Comparison of ENCODE assay signal across 9 cellular contexts in the genomic region with DNA sequence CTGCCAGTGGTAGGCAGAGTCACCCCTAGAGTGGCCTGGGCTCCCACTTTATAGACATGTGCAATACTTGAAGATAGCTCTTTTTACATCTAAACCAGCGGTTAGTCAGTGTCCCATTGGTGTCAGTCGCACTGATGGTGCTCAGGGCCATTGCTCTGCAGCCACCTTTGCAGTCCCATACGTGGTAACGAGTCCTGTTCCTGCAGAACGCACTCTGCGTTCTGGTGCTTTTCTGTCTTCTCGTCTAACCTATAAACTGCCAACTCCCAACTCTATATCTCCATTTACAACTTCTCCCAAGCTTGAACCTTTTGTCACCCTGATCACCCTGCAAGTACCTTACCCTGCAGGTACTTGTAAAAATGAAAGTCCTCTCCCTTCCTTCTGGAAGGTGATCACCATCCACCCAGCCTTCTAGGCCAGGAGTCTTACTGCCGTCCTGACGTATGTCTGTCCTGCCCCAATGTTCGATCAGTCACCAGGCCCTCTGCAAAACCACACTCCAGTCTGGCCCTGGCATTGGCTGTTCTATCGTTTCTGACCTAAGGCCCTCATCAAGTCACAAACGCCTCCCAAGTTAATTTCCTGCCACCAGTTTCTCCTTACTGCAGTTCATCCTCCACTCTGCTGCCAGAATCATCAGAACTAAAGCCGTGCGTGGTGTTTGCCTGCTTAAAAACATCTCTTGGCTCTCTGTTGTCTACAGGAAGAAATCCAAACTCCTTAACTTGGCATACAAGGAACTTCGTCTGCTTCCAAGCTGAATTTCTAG. TPM values are rescaled to one million over a fixed set of nuclear protein-coding genes. Genes with fewer than 3 reads are reported as not detected.
DNase-seq lines count a peak whose midpoint lies in the region; ATAC-seq, FAIRE-seq and TF ChIP-seq lines count a peak whose summit lies in the region.
"Had no signal": no experiment of that assay in that cellular context is flagged by ENCODE, and none has a peak within 500 bp of the region (broad histone marks: within the 10 kb centered on the region; RNA-seq: fewer than 3 reads in every experiment).

No MANE protein-coding gene starts in this region.

- FAIRE-seq in frontal cortex (lab: Jason Lieb, UNC): no peak

- no peak overlapping the region for H3K4me3 Mint-ChIP-seq in activated CD8-positive, alpha-beta T cell treated with anti-CD3 and anti-CD28 coated beads, Interleukin-2, amount 10 ng/mL, durations not matched to agents 7 days and 5 days
- peak overlapping the region; percentile 1 for H3K4me3 Mint-ChIP-seq in stimulated activated effector memory CD8-positive, alpha-beta T cell treated with anti-CD3 and anti-CD28 coated beads, Interleukin-12 subunit alpha, Interleukin-12 subunit beta, amount 100 ng/mL, for 72 hours

- no peak for TF ChIP-seq CTCF in HEK293 (tag by site-specific recombination; IDR thresholded peaks at IDR 0.05)

- CTCF ChIA-PET in HEK293 (lab: Yijun Ruan, JAX): interaction anchor here (0.6 to 1.6 kb wide), 4 partner anchors 39 to 419 kb away, joined by 3 to 12 read pairs (median 3); no protein-coding TSS in a partner anchor
- CTCF ChIA-PET in activated CD8-positive, alpha-beta T cell treated with anti-CD3 and anti-CD28 coated beads, Interleukin-2, amount 10 ng/mL, durations not matched to agents 7 days and 5 days (lab: Charles Lee): interaction anchor here (0.7 to 1.4 kb wide), 7 partner anchors 12 to 327 kb away, joined by 3 to 8 read pairs (median 5); no protein-coding TSS in a partner anchor

- WGBS in right cardiac atrium: 47% methylated on average over 15 of the region's 15 CpGs

- intact Hi-C loops in right cardiac atrium (cut with DNase I): loop anchor here in 2 of 4 donors (10.0 kb wide), 2 partner anchors 119 to 129 kb away; no protein-coding TSS in a partner anchor

- peak overlapping the region; percentile 4 for H3K27ac Mint-ChIP-seq in activated CD8-positive, alpha-beta T cell treated with anti-CD3 and anti-CD28 coated beads, Interleukin-2, amount 10 ng/mL, durations not matched to agents 7 days and 5 days
- peak overlapping the region; percentile 0 for H3K27ac Mint-ChIP-seq in stimulated activated effector memory CD8-positive, alpha-beta T cell treated with anti-CD3 and anti-CD28 coated beads, Interleukin-12 subunit alpha, Interleukin-12 subunit beta, amount 100 ng/mL, for 72 hours

- H3K27me3 ChIP-seq in right cardiac atrium (ENCODE audit: control insufficient read depth, insufficient read depth): no peaks in the 10 kb centered on the region

- no peaks in the 10 kb centered on the region for H3K9me3 Mint-ChIP-seq in activated CD8-positive, alpha-beta T cell treated with anti-CD3 and anti-CD28 coated beads, Interleukin-2, amount 10 ng/mL, durations not matched to agents 7 days and 5 days (ENCODE audit: insufficient read depth)
- no peaks in the 10 kb centered on the region for H3K9me3 Mint-ChIP-seq in stimulated activated effector memory CD8-positive, alpha-beta T cell treated with anti-CD3 and anti-CD28 coated beads, Interleukin-12 subunit alpha, Interleukin-12 subunit beta, amount 100 ng/mL, for 72 hours

- H3K27ac ChIP-seq in HEK293 (ENCODE audit: extremely low read depth, low read depth, low read length) (no peak overlapping the region), right cardiac atrium (ENCODE audit: low read length) (peak overlapping the region; percentile 29)

- peaks cover 17% of the 10 kb centered on the region for H3K36me3 Mint-ChIP-seq in activated CD8-positive, alpha-beta T cell treated with anti-CD3 and anti-CD28 coated beads, Interleukin-2, amount 10 ng/mL, durations not matched to agents 7 days and 5 days (ENCODE audit: low read depth)
- H3K36me3 Mint-ChIP-seq in stimulated activated effector memory CD8-positive, alpha-beta T cell treated with anti-CD3 and anti-CD28 coated beads, Interleukin-12 subunit alpha, Interleukin-12 subunit beta, amount 100 ng/mL, for 72 hours: no peaks in the 10 kb centered on the region

- no peaks in the 10 kb centered on the region for H3K36me3 ChIP-seq in HEK293 (ENCODE audit: control insufficient read depth in 2 of 2, insufficient read depth in 1 of 2, low read length in 2 of 2)

- H3K9me3 ChIP-seq in HEK293 (ENCODE audit: control insufficient read depth, insufficient read depth, low read depth, low read length) (no peaks in the 10 kb centered on the region), right cardiac atrium (ENCODE audit: control insufficient read depth, low read length) (no peaks in the 10 kb centered on the region)

- POLR2A ChIA-PET in HEK293 (lab: Yijun Ruan, JAX): interaction anchor here (1.0 kb wide), 1 partner anchor 16 kb away, joined by 4 read pairs; no protein-coding TSS in a partner anchor
- POLR2A ChIA-PET in activated CD8-positive, alpha-beta T cell treated with anti-CD3 and anti-CD28 coated beads, Interleukin-2, amount 10 ng/mL, durations not matched to agents 7 days and 5 days (lab: Charles Lee): interaction anchor here (0.7 to 2.0 kb wide), 4 partner anchors 8 to 30 kb away, joined by 3 to 7 read pairs (median 5); partner anchors contain the start of gene RREB1

- no peaks in the 10 kb centered on the region for H3K27me3 Mint-ChIP-seq in activated CD8-positive, alpha-beta T cell treated with anti-CD3 and anti-CD28 coated beads, Interleukin-2, amount 10 ng/mL, durations not matched to agents 7 days and 5 days (ENCODE audit: low read depth)

- H3K4me1 ChIP-seq in HEK293 (ENCODE audit: control insufficient read depth, insufficient read depth, low read length) (peaks cover 22% of the 10 kb centered on the region), right cardiac atrium (ENCODE audit: control insufficient read depth, insufficient read depth, low read length) (peaks cover 18% of the 10 kb centered on the region)

- H3K4me1 Mint-ChIP-seq in activated CD8-positive, alpha-beta T cell treated with anti-CD3 and anti-CD28 coated beads, Interleukin-2, amount 10 ng/mL, durations not matched to agents 7 days and 5 days (ENCODE audit: low read depth): peaks cover 54% of the 10 kb centered on the region
- peaks cover 53% of the 10 kb centered on the region for H3K4me1 Mint-ChIP-seq in stimulated activated effector memory CD8-positive, alpha-beta T cell treated with anti-CD3 and anti-CD28 coated beads, Interleukin-12 subunit alpha, Interleukin-12 subunit beta, amount 100 ng/mL, for 72 hours

- ATAC-seq in activated CD8-positive, alpha-beta T cell treated with anti-CD3 and anti-CD28 coated beads, Interleukin-2, amount 10 ng/mL, durations not matched to agents 7 days and 5 days: no peak
- peak; percentile 17 to 43 for ATAC-seq in right cardiac atrium
- no peak for ATAC-seq in stimulated activated effector memory CD8-positive, alpha-beta T cell treated with anti-CD3 and anti-CD28 coated beads, Interleukin-12 subunit alpha, Interleukin-12 subunit beta, amount 100 ng/mL, for 72 hours
- no peak for ATAC-seq in GM19035 (IDR thresholded peaks at IDR 0.05; ENCODE audit: unreplicated experiment)
- no peak for ATAC-seq in HG02763 (IDR thresholded peaks at IDR 0.05; ENCODE audit: unreplicated experiment)

- no peak overlapping the region for H3K4me3 ChIP-seq in HEK293 (ENCODE audit: low read depth, low read length)
- no peak overlapping the region for H3K4me3 ChIP-seq in right cardiac atrium (ENCODE audit: low read length)

- DNase-seq in activated CD8-positive, alpha-beta T cell treated with anti-CD3 and anti-CD28 coated beads, Interleukin-2, amount 10 ng/mL, durations not matched to agents 7 days and 5 days: no peak
- no peak for DNase-seq in right cardiac atrium
- DNase-seq in stimulated activated effector memory CD8-positive, alpha-beta T cell treated with anti-CD3 and anti-CD28 coated beads, Interleukin-12 subunit alpha, Interleukin-12 subunit beta, amount 100 ng/mL, for 72 hours (ENCODE audit: low spot score in 2 of 2): no peak
- DNase-seq in frontal cortex (ENCODE audit: low spot score in 2 of 2): no peak
- DNase-seq in amniotic stem cell (lab: John Stamatoyannopoulos, UW): no peak
- DNase-seq: activated CD4-positive, alpha-beta T cell treated with anti-CD3 and anti-CD28 coated beads, Interleukin-2, amount 50 U/mL, for 1 hour had no signal

TF ChIP-seq in HEK293, 187 proteins besides CTCF, POLR2A, EP300 and RAD21:
- no peak for TF ChIP-seq ZSCAN4 (tag by site-specific recombination; IDR thresholded peaks at IDR 0.05)
- 0 out of 2 replicates have a peak, but pooled peaks have one; percentile 58 for TF ChIP-seq ZNF600 (tag by site-specific recombination; IDR thresholded peaks at IDR 0.05)

RNA-seq across cellular contexts. Expression of gene RREB1, which starts 7.9 kb away (rescaled TPM):
- 10 to 100 TPM; 27.5 to 29.0 TPM for total RNA-seq in activated CD8-positive, alpha-beta T cell treated with anti-CD3 and anti-CD28 coated beads, Interleukin-2, amount 10 ng/mL, durations not matched to agents 7 days and 5 days
- total RNA-seq in right cardiac atrium: 10 to 100 TPM; 35.3 to 40.4 (median 38.0) TPM
- 7.8 TPM for polyA plus RNA-seq in right cardiac atrium
- 1.6 TPM for total RNA-seq in frontal cortex

Comparison
In these comparisons a context has a peak if more than half of its experiments do, and no peak if none do; other contexts are left out.
1. ATAC-seq: peak in right cardiac atrium (2 of 2); none in activated CD8-positive, alpha-beta T cell treated with anti-CD3 and anti-CD28 coated beads, Interleukin-2, amount 10 ng/mL, durations not matched to agents 7 days and 5 days (single experiment), stimulated activated effector memory CD8-positive, alpha-beta T cell treated with anti-CD3 and anti-CD28 coated beads, Interleukin-12 subunit alpha, Interleukin-12 subunit beta, amount 100 ng/mL, for 72 hours (single experiment), GM19035 (single experiment) and HG02763 (single experiment).
2. RNA of gene RREB1, which starts 7.9 kb away (total RNA-seq): 35.3 to 40.4 TPM in right cardiac atrium and 27.5 to 29.0 TPM in activated CD8-positive, alpha-beta T cell treated with anti-CD3 and anti-CD28 coated beads, Interleukin-2, amount 10 ng/mL, durations not matched to agents 7 days and 5 days; 1.6 TPM in frontal cortex (single experiment); every median in the first group is over 10 times any median in the second.